In the genomic region with DNA sequence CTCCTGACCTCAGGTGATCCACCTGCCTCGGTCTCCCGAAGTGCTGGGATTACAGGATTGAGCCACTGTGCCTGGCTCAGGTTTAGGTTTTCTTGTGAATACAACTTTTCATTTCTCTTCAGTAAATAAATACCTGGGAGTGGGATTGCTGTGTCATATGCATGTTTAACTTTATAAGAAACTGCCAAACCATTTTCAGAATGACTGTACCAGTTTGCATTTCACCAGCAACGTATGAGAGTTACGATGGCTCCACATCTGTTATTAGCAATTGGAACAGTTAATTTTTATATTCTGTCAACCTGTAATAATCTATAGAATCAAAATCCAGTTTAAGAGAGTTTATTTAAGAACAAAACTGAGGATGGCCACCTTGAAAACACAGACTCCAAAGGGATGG, we compare ENCODE assay signal across 1 cellular context.
TF ChIP-seq lines count a peak whose summit lies in the region.

No MANE protein-coding gene starts in this region.

TF ChIP-seq in GM12878, 131 proteins besides CTCF, POLR2A, EP300 and RAD21:
- TF ChIP-seq NR2C1 (IDR thresholded peaks at IDR 0.05) (no peak), JUNB (IDR thresholded peaks at IDR 0.05) (peak; percentile 31; the same call in 1 of the 2 replicates), TARDBP (IDR thresholded peaks at IDR 0.05; ENCODE audit: borderline replicate concordance) (no peak)
- TF ChIP-seq, protein P1, sequence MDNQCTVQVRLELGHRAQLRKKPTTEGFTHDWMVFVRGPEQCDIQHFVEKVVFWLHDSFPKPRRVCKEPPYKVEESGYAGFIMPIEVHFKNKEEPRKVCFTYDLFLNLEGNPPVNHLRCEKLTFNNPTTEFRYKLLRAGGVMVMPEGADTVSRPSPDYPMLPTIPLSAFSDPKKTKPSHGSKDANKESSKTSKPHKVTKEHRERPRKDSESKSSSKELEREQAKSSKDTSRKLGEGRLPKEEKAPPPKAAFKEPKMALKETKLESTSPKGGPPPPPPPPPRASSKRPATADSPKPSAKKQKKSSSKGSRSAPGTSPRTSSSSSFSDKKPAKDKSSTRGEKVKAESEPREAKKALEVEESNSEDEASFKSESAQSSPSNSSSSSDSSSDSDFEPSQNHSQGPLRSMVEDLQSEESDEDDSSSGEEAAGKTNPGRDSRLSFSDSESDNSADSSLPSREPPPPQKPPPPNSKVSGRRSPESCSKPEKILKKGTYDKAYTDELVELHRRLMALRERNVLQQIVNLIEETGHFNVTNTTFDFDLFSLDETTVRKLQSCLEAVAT (IDR thresholded peaks at IDR 0.05) = no peak
